Comparison of ENCODE assay signal across 16 cellular contexts in genomic region chr1:229947968-229948367, GRCh38.
"Had no signal": no experiment of that assay in that cellular context is flagged by ENCODE, and none has a peak within 500 bp of the region (broad histone marks: within the 10 kb centered on the region; RNA-seq: fewer than 3 reads in every experiment).

No MANE protein-coding gene starts in this region.

- H3K4me1 Mint-ChIP-seq: activated CD8-positive, alpha-beta memory T cell treated with anti-CD3 and anti-CD28 coated beads, Interleukin-2, amount 10 ng/mL, durations not matched to agents 7 days and 5 days; neural crest cell had no signal

- H3K9me3 ChIP-seq: pancreas, stomach, uterus had no signal

- H3K27ac ChIP-seq: coronary artery, pancreas, stomach, uterus had no signal

- DNase-seq: activated CD4-positive, alpha-beta T cell treated with anti-CD3 and anti-CD28 coated beads for 1 hour; activated CD4-positive, alpha-beta T cell treated with anti-CD3 and anti-CD28 coated beads, Interleukin-2, amount 50 U/mL, for 48 hours; activated CD8-positive, alpha-beta memory T cell treated with anti-CD3 and anti-CD28 coated beads, Interleukin-2, amount 10 ng/mL, durations not matched to agents 7 days and 5 days; activated effector memory CD4-positive, alpha-beta T cell treated with anti-CD3 and anti-CD28 coated beads, Interleukin-2, amount 50 U/mL, for 16 hours; activated T-cell treated with anti-CD3 and anti-CD28 coated beads, Interleukin-2, amount 50 U/mL, for 24 hours; amygdala; effector CD4-positive, alpha-beta T cell; pancreas; stimulated activated CD4-positive, alpha-beta T cell treated with anti-CD3 and anti-CD28 coated beads, Interleukin-4, amount 100 ng/mL, for 4 hours; stomach; T-helper 9 cell; uterus had no signal

- H3K9me3 Mint-ChIP-seq: activated T-cell treated with anti-CD3 and anti-CD28 coated beads, Interleukin-2, amount 50 U/mL, for 24 hours; neural crest cell had no signal

- H3K4me1 ChIP-seq: stomach, uterus had no signal

- H3K27me3 ChIP-seq: pancreas, stomach, uterus had no signal

- H3K36me3 Mint-ChIP-seq: activated CD8-positive, alpha-beta memory T cell treated with anti-CD3 and anti-CD28 coated beads, Interleukin-2, amount 10 ng/mL, durations not matched to agents 7 days and 5 days; activated naive CD4-positive, alpha-beta T cell treated with anti-CD3 and anti-CD28 coated beads, Interleukin-2, amount 50 U/mL, for 72 hours had no signal

- FAIRE-seq: endothelial cell of umbilical vein, pancreas had no signal

- H3K4me3 ChIP-seq: coronary artery, pancreas, stomach, uterus had no signal

- H3K36me3 ChIP-seq: pancreas, stomach, uterus had no signal

- H3K27ac Mint-ChIP-seq: activated CD8-positive, alpha-beta memory T cell treated with anti-CD3 and anti-CD28 coated beads, Interleukin-2, amount 10 ng/mL, durations not matched to agents 7 days and 5 days; activated naive CD4-positive, alpha-beta T cell treated with anti-CD3 and anti-CD28 coated beads, Interleukin-2, amount 50 U/mL, for 72 hours; activated T-cell treated with anti-CD3 and anti-CD28 coated beads, Interleukin-2, amount 50 U/mL, for 24 hours had no signal

- H3K4me3 Mint-ChIP-seq: activated CD8-positive, alpha-beta memory T cell treated with anti-CD3 and anti-CD28 coated beads, Interleukin-2, amount 10 ng/mL, durations not matched to agents 7 days and 5 days; activated T-cell treated with anti-CD3 and anti-CD28 coated beads, Interleukin-2, amount 50 U/mL, for 24 hours; neural crest cell had no signal
